ENCODE assay signal across 8 cellular contexts in the genomic region with DNA sequence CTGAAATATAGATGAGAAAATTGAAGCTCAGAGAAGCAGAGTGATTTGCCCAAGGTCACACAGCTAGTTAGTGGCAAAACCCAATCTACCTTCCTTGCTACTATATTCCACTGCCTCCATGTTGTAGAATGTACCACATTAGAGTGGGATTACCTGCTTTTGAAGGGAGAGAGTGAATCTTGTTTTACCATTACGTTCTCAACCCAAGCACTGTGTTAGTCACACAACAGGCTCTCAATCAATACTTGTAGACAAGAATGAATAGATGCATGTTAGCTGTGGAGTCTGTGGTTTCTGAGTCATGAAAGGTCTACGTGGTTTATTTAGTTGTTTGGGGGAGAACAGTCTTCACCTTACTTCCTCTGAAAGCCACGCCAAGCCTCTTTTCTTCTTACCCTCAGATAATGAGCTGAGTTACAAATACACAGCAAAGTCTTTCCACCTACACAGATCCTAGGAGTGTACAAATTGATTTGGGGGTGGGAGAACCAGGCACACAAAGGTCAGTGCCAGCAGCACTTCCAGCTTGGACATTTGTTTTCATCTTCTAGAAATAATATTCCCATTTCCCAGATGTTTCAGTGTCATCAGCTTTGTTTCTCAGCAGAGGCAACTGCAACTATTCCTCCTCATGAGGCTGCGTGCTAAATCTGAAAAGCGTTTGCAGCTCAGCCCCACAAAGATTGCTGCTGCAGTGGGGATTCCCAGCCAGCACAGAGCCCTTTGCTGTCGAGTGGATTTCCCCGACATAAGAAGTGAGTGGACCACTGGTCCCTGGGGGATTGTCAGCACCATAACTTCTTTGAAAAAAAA.
DNase-seq lines count a peak whose midpoint lies in the region; ATAC-seq and TF ChIP-seq lines count a peak whose summit lies in the region.

No MANE protein-coding gene starts in this region.

- H3K79me2 ChIP-seq in DOHH2 (ENCODE audit: control insufficient read depth, low read length): no peaks in the 10 kb centered on the region

- H3K27me3 Mint-ChIP-seq in natural killer cell (ENCODE audit: low read depth in 2 of 2): no peaks in the 10 kb centered on the region

- H3F3A ChIP-seq in DOHH2 (ENCODE audit: control insufficient read depth, insufficient read depth): no peaks in the 10 kb centered on the region

- H3K9me3 Mint-ChIP-seq in natural killer cell: no peaks in the 10 kb centered on the region

- ATAC-seq in GM21619 (IDR thresholded peaks at IDR 0.05; ENCODE audit: unreplicated experiment): peak; percentile 78
- ATAC-seq in natural killer cell: peak; percentile 73 to 80 (median 79)

- intact Hi-C loops in natural killer cell (cut with micrococcal nuclease): loop anchor here (1.0 to 5.0 kb wide), 5 partner anchors 46 to 351 kb away; no protein-coding TSS in a partner anchor

- H4K20me1 ChIP-seq in DOHH2 (ENCODE audit: control insufficient read depth, insufficient read depth, low read depth, low read length): no peaks in the 10 kb centered on the region

- peaks cover 39% of the 10 kb centered on the region for H3K4me1 ChIP-seq in DOHH2 (ENCODE audit: control insufficient read depth, low read length)

- H3K27ac Mint-ChIP-seq in natural killer cell: peak overlapping the region in 1 of 2 donors; percentile 78

- H3K4me3 ChIP-seq in DOHH2 (ENCODE audit: low read length): peak overlapping the region; percentile 3; the same call in 1 of the 2 replicates

- no peak for TF ChIP-seq CTCF in DOHH2 (IDR thresholded peaks at IDR 0.05; ENCODE audit: low read depth, low read length, poor library complexity, severe bottlenecking)
- no peak for TF ChIP-seq CTCF in natural killer cell (IDR thresholded peaks at IDR 0.05)

- H3K4me3 Mint-ChIP-seq in natural killer cell: peak overlapping the region; percentile 28

- no peaks in the 10 kb centered on the region for H3K36me3 ChIP-seq in DOHH2 (ENCODE audit: control insufficient read depth, low read length)

- no peaks in the 10 kb centered on the region for H3K9me2 ChIP-seq in DOHH2 (replicated peaks; ENCODE audit: control insufficient read depth, low read length)

- peaks cover 14% of the 10 kb centered on the region in 2 donors for H3K4me1 Mint-ChIP-seq in natural killer cell

- H3K9me3 ChIP-seq in DOHH2 (ENCODE audit: control insufficient read depth, insufficient read depth, low read length): no peaks in the 10 kb centered on the region

- H3K27me3 ChIP-seq in DOHH2 (ENCODE audit: control insufficient read depth, low read length): no peaks in the 10 kb centered on the region

- no peak overlapping the region for H3K27ac ChIP-seq in DOHH2 (ENCODE audit: low read depth, low read length)

- H3K36me3 Mint-ChIP-seq in natural killer cell: no peaks in the 10 kb centered on the region

- DNase-seq in KBM-7 (peak; percentile 51), activated T-cell treated with anti-CD3 and anti-CD28 coated beads for 4 hours (peak; percentile 46), natural killer cell (peak; percentile 33), NCI-H526 treated with DMSO at 0.1 percent for 48 hours (lab: John Stamatoyannopoulos, UW) (no peak), hypothalamus (lab: John Stamatoyannopoulos, UW) (no peak), RKO (ENCODE audit: low spot score) (no peak)

- H3K4me2 ChIP-seq in DOHH2 (ENCODE audit: low read length): peak overlapping the region; percentile 26

- in situ Hi-C loops in KBM-7 (cut with MboI; ENCODE audit: low pct_unique_long_range_greater_than_20kb, low sequenced_read_pairs): no loop called here

Comparison
In these comparisons a context has a peak if more than half of its experiments do, and no peak if none do; other contexts are left out.
1. DNase-seq: peak in KBM-7 (single experiment), activated T-cell treated with anti-CD3 and anti-CD28 coated beads for 4 hours (single experiment) and natural killer cell (single experiment); none in NCI-H526 treated with DMSO at 0.1 percent for 48 hours (single experiment), hypothalamus (0 of 51) and RKO (single experiment).